Comparison of ENCODE assay signal across 1 cellular context in genomic region chr7:87456247-87456646, GRCh38.
TF ChIP-seq lines count a peak whose summit lies in the region.

No MANE protein-coding gene starts in this region.

TF ChIP-seq in GM23338, 12 proteins besides CTCF, POLR2A, EP300 and RAD21 (continued from another document):
- TF ChIP-seq, protein P1, sequence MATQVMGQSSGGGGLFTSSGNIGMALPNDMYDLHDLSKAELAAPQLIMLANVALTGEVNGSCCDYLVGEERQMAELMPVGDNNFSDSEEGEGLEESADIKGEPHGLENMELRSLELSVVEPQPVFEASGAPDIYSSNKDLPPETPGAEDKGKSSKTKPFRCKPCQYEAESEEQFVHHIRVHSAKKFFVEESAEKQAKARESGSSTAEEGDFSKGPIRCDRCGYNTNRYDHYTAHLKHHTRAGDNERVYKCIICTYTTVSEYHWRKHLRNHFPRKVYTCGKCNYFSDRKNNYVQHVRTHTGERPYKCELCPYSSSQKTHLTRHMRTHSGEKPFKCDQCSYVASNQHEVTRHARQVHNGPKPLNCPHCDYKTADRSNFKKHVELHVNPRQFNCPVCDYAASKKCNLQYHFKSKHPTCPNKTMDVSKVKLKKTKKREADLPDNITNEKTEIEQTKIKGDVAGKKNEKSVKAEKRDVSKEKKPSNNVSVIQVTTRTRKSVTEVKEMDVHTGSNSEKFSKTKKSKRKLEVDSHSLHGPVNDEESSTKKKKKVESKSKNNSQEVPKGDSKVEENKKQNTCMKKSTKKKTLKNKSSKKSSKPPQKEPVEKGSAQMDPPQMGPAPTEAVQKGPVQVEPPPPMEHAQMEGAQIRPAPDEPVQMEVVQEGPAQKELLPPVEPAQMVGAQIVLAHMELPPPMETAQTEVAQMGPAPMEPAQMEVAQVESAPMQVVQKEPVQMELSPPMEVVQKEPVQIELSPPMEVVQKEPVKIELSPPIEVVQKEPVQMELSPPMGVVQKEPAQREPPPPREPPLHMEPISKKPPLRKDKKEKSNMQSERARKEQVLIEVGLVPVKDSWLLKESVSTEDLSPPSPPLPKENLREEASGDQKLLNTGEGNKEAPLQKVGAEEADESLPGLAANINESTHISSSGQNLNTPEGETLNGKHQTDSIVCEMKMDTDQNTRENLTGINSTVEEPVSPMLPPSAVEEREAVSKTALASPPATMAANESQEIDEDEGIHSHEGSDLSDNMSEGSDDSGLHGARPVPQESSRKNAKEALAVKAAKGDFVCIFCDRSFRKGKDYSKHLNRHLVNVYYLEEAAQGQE (IDR thresholded peaks at IDR 0.05; ENCODE audit: unreplicated experiment), result no peak
- TF ChIP-seq POLR2AphosphoS5 (IDR thresholded peaks at IDR 0.05; ENCODE audit: low read depth), result no peak
- TF ChIP-seq, protein P2, sequence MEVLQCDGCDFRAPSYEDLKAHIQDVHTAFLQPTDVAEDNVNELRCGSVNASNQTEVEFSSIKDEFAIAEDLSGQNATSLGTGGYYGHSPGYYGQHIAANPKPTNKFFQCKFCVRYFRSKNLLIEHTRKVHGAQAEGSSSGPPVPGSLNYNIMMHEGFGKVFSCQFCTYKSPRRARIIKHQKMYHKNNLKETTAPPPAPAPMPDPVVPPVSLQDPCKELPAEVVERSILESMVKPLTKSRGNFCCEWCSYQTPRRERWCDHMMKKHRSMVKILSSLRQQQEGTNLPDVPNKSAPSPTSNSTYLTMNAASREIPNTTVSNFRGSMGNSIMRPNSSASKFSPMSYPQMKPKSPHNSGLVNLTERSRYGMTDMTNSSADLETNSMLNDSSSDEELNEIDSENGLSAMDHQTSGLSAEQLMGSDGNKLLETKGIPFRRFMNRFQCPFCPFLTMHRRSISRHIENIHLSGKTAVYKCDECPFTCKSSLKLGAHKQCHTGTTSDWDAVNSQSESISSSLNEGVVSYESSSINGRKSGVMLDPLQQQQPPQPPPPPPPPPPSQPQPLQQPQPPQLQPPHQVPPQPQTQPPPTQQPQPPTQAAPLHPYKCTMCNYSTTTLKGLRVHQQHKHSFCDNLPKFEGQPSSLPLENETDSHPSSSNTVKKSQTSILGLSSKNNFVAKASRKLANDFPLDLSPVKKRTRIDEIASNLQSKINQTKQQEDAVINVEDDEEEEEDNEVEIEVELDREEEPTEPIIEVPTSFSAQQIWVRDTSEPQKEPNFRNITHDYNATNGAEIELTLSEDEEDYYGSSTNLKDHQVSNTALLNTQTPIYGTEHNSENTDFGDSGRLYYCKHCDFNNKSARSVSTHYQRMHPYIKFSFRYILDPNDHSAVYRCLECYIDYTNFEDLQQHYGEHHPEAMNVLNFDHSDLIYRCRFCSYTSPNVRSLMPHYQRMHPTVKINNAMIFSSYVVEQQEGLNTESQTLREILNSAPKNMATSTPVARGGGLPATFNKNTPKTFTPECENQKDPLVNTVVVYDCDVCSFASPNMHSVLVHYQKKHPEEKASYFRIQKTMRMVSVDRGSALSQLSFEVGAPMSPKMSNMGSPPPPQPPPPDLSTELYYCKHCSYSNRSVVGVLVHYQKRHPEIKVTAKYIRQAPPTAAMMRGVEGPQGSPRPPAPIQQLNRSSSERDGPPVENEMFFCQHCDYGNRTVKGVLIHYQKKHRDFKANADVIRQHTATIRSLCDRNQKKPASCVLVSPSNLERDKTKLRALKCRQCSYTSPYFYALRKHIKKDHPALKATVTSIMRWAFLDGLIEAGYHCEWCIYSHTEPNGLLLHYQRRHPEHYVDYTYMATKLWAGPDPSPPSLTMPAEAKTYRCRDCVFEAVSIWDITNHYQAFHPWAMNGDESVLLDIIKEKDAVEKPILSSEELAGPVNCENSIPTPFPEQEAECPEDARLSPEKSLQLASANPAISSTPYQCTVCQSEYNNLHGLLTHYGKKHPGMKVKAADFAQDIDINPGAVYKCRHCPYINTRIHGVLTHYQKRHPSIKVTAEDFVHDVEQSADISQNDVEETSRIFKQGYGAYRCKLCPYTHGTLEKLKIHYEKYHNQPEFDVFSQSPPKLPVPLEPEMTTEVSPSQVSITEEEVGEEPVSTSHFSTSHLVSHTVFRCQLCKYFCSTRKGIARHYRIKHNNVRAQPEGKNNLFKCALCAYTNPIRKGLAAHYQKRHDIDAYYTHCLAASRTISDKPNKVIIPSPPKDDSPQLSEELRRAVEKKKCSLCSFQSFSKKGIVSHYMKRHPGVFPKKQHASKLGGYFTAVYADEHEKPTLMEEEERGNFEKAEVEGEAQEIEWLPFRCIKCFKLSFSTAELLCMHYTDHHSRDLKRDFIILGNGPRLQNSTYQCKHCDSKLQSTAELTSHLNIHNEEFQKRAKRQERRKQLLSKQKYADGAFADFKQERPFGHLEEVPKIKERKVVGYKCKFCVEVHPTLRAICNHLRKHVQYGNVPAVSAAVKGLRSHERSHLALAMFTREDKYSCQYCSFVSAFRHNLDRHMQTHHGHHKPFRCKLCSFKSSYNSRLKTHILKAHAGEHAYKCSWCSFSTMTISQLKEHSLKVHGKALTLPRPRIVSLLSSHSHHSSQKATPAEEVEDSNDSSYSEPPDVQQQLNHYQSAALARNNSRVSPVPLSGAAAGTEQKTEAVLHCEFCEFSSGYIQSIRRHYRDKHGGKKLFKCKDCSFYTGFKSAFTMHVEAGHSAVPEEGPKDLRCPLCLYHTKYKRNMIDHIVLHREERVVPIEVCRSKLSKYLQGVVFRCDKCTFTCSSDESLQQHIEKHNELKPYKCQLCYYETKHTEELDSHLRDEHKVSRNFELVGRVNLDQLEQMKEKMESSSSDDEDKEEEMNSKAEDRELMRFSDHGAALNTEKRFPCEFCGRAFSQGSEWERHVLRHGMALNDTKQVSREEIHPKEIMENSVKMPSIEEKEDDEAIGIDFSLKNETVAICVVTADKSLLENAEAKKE (CRISPR knock-in tag; IDR thresholded peaks at IDR 0.05), result no peak
- TF ChIP-seq EZH2 (IDR thresholded peaks at IDR 0.05; ENCODE audit: low read depth, unreplicated experiment), result no peak
- no peak for TF ChIP-seq JUNB (IDR thresholded peaks at IDR 0.05; ENCODE audit: unreplicated experiment)
- TF ChIP-seq NANOG (IDR thresholded peaks at IDR 0.05; ENCODE audit: borderline replicate concordance), result no peak
- no peak for TF ChIP-seq EZH2phosphoT487 (IDR thresholded peaks at IDR 0.05; ENCODE audit: unreplicated experiment)
